2 cellular contexts compared by ENCODE assay signal in the genomic region with DNA sequence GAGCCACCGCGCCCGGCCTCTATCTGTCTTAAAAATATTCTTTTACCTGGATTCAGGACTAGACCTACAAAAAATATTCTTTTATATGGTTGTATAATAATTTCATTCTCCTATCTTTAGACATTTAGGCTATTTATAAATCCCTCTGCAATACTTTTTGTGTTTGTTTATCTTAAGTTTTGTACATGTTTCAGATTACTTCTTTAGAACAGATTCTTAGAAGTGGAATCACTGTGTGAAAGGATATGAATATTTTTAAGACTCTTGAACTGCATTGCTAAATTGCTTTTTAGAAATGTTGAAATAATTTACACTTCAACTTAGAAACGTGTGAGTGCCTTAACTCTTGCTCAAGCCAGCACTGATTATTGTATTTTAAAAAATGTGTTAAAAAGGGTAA.
TF ChIP-seq lines count a peak whose summit lies in the region.

No MANE protein-coding gene starts in this region.

TF ChIP-seq in IMR-90, 13 proteins besides CTCF, POLR2A, EP300 and RAD21:
- TF ChIP-seq SMC3 (IDR thresholded peaks at IDR 0.05; ENCODE audit: low read depth, low read length) (no peak), CEBPB (IDR thresholded peaks at IDR 0.05; ENCODE audit: low read depth, low read length) (0 out of 2 replicates have a peak, but pooled peaks have one; percentile 2)

TF ChIP-seq in K562, 482 proteins besides CTCF, POLR2A, EP300 and RAD21:
- TF ChIP-seq ZNF445 (CRISPR knock-in tag; IDR thresholded peaks at IDR 0.05; ENCODE audit: low read depth) (peak; percentile 71; the same call in 1 of the 2 replicates), KAT2B (IDR thresholded peaks at IDR 0.05; ENCODE audit: low read depth, low read length) (no peak)
